ENCODE assay signal across 25 cellular contexts in the genomic region with DNA sequence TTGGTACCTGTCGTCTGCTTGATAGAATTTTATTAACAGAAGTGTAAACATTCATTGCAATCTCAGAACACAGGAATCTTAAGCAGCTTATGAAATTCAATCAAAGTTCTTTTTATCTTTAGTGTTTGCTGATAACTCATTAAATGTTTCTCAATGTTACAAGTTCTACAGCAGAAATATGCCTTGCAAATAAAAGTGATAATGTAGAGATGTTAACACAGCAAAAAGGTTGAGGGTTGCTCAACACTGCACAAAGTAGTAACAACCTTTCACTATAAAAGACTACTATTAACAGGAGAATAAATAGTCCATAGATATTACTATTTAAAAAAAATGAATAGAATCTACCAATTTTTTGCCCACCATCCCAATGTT.
"Had no signal": no experiment of that assay in that cellular context is flagged by ENCODE, and none has a peak within 500 bp of the region (broad histone marks: within the 10 kb centered on the region; RNA-seq: fewer than 3 reads in every experiment).

No MANE protein-coding gene starts in this region.

- H3K27me3 ChIP-seq: body of pancreas, esophagus muscularis mucosa had no signal

- H3K9me3 ChIP-seq: body of pancreas, esophagus muscularis mucosa had no signal

- DNase-seq: activated CD4-positive, alpha-beta memory T cell treated with anti-CD3 and anti-CD28 coated beads, Interleukin-2, amount 10 ng/mL, durations not matched to agents 7 days and 5 days; activated CD4-positive, alpha-beta T cell treated with anti-CD3 and anti-CD28 coated beads for 1 hour; activated CD4-positive, alpha-beta T cell treated with anti-CD3 and anti-CD28 coated beads for 4 hours; activated CD4-positive, alpha-beta T cell treated with anti-CD3 and anti-CD28 coated beads, Interleukin-2, amount 10 ng/mL, durations not matched to agents 7 days and 5 days; activated CD4-positive, alpha-beta T cell treated with anti-CD3 and anti-CD28 coated beads, Interleukin-2, amount 50 U/mL, for 4 hours; activated effector memory CD4-positive, alpha-beta T cell treated with Interleukin-2 at 50 U/mL for 16 hours; activated gamma-delta T cell treated with Interleukin-2 at 50 U/mL for 16 hours; activated naive CD4-positive, alpha-beta T cell treated with anti-CD3 and anti-CD28 coated beads, Interleukin-2, amount 50 U/mL, for 16 hours; activated naive CD4-positive, alpha-beta T cell treated with Interleukin-2 at 50 U/mL for 16 hours; activated T-cell treated with anti-CD3 and anti-CD28 coated beads, Interleukin-2, amount 50 U/mL, for 4 hours; amygdala; aorta; body of pancreas; caudate nucleus; cortex of kidney; dermis blood vessel endothelial cell; effector CD4-positive, alpha-beta T cell; effector memory CD8-positive, alpha-beta T cell; erythroblast; head of caudate nucleus; T-helper 1 cell; T-helper 17 cell; T1000 had no signal

- H3K27ac ChIP-seq: body of pancreas, esophagus muscularis mucosa had no signal

- H3K4me1 ChIP-seq: body of pancreas, esophagus muscularis mucosa had no signal

- H3K4me3 ChIP-seq: body of pancreas, esophagus muscularis mucosa had no signal

- ATAC-seq: activated T-cell treated with anti-CD3 and anti-CD28 coated beads, Interleukin-2, amount 50 U/mL, for 4 hours; activated T-helper 17 cell treated with anti-CD3 and anti-CD28 coated beads, Interleukin-2, amount 50 U/mL, for 72 hours; body of pancreas; effector memory CD8-positive, alpha-beta T cell; T-helper 17 cell had no signal

- H3K36me3 ChIP-seq: esophagus muscularis mucosa had no signal
